In the genomic region with DNA sequence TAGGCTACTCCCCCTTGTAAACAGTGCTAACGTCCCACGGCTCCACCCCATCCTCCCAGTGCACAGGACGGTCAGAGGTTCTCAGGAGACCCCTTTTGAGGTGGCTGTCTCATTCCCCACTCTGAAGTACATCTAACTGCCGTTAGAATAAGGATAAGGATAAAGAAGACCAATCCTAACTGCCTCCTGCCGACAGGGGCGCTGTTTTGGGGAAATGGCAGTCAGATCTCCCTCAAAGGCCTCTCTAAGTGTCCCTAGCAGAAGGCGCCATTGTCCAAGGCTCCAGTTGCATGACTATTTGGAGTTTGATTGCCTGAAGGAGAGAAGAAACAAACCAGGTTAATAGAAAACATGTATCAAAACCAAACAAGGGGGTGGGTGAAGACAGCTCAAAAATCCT, we compare ENCODE assay signal across 22 cellular contexts. TPM values are rescaled to one million over a fixed set of nuclear protein-coding genes. Genes with fewer than 3 reads are reported as not detected.
DNase-seq lines count a peak whose midpoint lies in the region; ATAC-seq, FAIRE-seq and TF ChIP-seq lines count a peak whose summit lies in the region.
"Had no signal": no experiment of that assay in that cellular context is flagged by ENCODE, and none has a peak within 500 bp of the region (broad histone marks: within the 10 kb centered on the region; RNA-seq: fewer than 3 reads in every experiment).

No MANE protein-coding gene starts in this region.

- H3K27me3 ChIP-seq in SK-N-SH (ENCODE audit: insufficient read depth): no peaks in the 10 kb centered on the region; the same call in 1 of the 2 replicates
- H3K27me3 ChIP-seq in osteoblast (ENCODE audit: insufficient read depth, low read length): no peaks in the 10 kb centered on the region
- H3K27me3 ChIP-seq: spleen, upper lobe of left lung had no signal

- peak; percentile 37 for FAIRE-seq in GM19239 (lab: Jason Lieb, UNC)
- FAIRE-seq: A549, islet of Langerhans had no signal

- H3K4me1 ChIP-seq in SK-N-SH (ENCODE audit: control insufficient read depth in 1 of 2, insufficient read depth in 2 of 2, low read depth in 1 of 2, low read length in 1 of 2) (no peaks in the 10 kb centered on the region), osteoblast (ENCODE audit: insufficient read depth, low read length) (no peaks in the 10 kb centered on the region)
- H3K4me1 ChIP-seq: A549, prostate gland had no signal

- peaks cover 39% of the 10 kb centered on the region for H3K4me1 Mint-ChIP-seq in activated T-helper 17 cell treated with anti-CD3 and anti-CD28 coated beads, Interleukin-2, amount 50 U/mL, for 72 hours
- H3K4me1 Mint-ChIP-seq: brain had no signal

- H3K4me2 ChIP-seq in SK-N-SH (no peak overlapping the region), osteoblast (ENCODE audit: insufficient read depth, low read length) (no peak overlapping the region)
- H3K4me2 ChIP-seq: A549 had no signal

- H3K9ac ChIP-seq in SK-N-SH: no peak overlapping the region

- no peaks in the 10 kb centered on the region for H3K36me3 Mint-ChIP-seq in activated T-helper 17 cell treated with anti-CD3 and anti-CD28 coated beads, Interleukin-2, amount 50 U/mL, for 72 hours (ENCODE audit: low read depth)
- H3K36me3 Mint-ChIP-seq: natural killer cell had no signal

- H3K79me2 ChIP-seq in SK-N-SH (ENCODE audit: insufficient read depth): no peaks in the 10 kb centered on the region
- no peaks in the 10 kb centered on the region for H3K79me2 ChIP-seq in osteoblast (ENCODE audit: insufficient read depth, low read length)

- no peaks in the 10 kb centered on the region for H3K27me3 Mint-ChIP-seq in activated T-helper 17 cell treated with anti-CD3 and anti-CD28 coated beads, Interleukin-2, amount 50 U/mL, for 72 hours
- H3K27me3 Mint-ChIP-seq: brain had no signal

- H3K36me3 ChIP-seq in SK-N-SH (replicated peaks in 1 of 2; ENCODE audit: control insufficient read depth in 1 of 2, insufficient read depth in 2 of 2, low read length in 1 of 2) (no peaks in the 10 kb centered on the region), osteoblast (ENCODE audit: insufficient read depth, low read length) (no peaks in the 10 kb centered on the region)
- H3K36me3 ChIP-seq: prostate gland, spleen, upper lobe of left lung had no signal

- ATAC-seq in SK-N-SH treated with all-trans-retinoic acid at 6 μM for 48 hours (no peak), HG02840 (IDR thresholded peaks at IDR 0.05; ENCODE audit: low FRiP score, unreplicated experiment) (no peak)
- ATAC-seq in activated T-helper 17 cell treated with anti-CD3 and anti-CD28 coated beads, Interleukin-2, amount 50 U/mL, for 72 hours (replicated peaks): no peak
- ATAC-seq: natural killer cell had no signal

- DNase-seq in SK-N-SH (no peak), GM19239 (ENCODE audit: insufficient read length, low spot score) (no peak), osteoblast (ENCODE audit: insufficient read length, low spot score, missing footprints) (no peak), NCI-H2029 (lab: John Stamatoyannopoulos, UW) (no peak), HCEC 1CT (no peak)
- DNase-seq: activated CD4-positive, CD25-positive, alpha-beta regulatory T cell; activated naive CD4-positive, alpha-beta T cell treated with anti-CD3 and anti-CD28 coated beads, Interleukin-2, amount 10 ng/mL, durations not matched to agents 7 days and 5 days; natural killer cell; NCI-H2081; NCI-H524 treated with DMSO at 0.1 percent for 48 hours; spleen; stimulated activated naive CD4-positive, alpha-beta T cell; upper lobe of left lung had no signal

- POLR2A ChIA-PET in SK-N-SH (lab: Yijun Ruan, JAX): no interaction called here

- no peak overlapping the region for H3K4me3 Mint-ChIP-seq in activated T-helper 17 cell treated with anti-CD3 and anti-CD28 coated beads, Interleukin-2, amount 50 U/mL, for 72 hours
- H3K4me3 Mint-ChIP-seq: activated naive CD4-positive, alpha-beta T cell treated with anti-CD3 and anti-CD28 coated beads, Interleukin-2, amount 10 ng/mL, durations not matched to agents 7 days and 5 days; brain; natural killer cell had no signal

- peak; percentile 46 for TF ChIP-seq CTCF in SK-N-SH (IDR thresholded peaks at IDR 0.05)
- TF ChIP-seq CTCF in osteoblast (IDR thresholded peaks at IDR 0.05; ENCODE audit: extremely low read depth, low read depth, low read length): peak; percentile 13

- CTCF ChIA-PET in SK-N-SH (lab: Yijun Ruan, JAX): interaction anchor here (1.7 to 3.8 kb wide), 2 partner anchors 20 to 71 kb away, joined by 3 to 19 read pairs; no protein-coding TSS in a partner anchor

- WGBS in SK-N-SH (ENCODE audit: low lambda C conversion rate): 46% methylated on average over 7 of the region's 7 CpGs

- H3K27ac ChIP-seq in SK-N-SH (ENCODE audit: low read depth in 2 of 2, low read length in 1 of 2): no peak overlapping the region
- H3K27ac ChIP-seq in osteoblast (ENCODE audit: low read depth, low read length): no peak overlapping the region
- H3K27ac ChIP-seq: A549, prostate gland, upper lobe of left lung had no signal

- no peak overlapping the region for H3K4me3 ChIP-seq in SK-N-SH (ENCODE audit: low read depth in 2 of 2, low read length in 1 of 2)
- no peak overlapping the region for H3K4me3 ChIP-seq in osteoblast (ENCODE audit: insufficient read depth, low read length)
- H3K4me3 ChIP-seq: A549, lung, prostate gland, spleen, upper lobe of left lung had no signal

- H3F3A ChIP-seq in SK-N-SH (replicated peaks; ENCODE audit: insufficient read depth): no peaks in the 10 kb centered on the region

- no peak for TF ChIP-seq EP300 in SK-N-SH (IDR thresholded peaks at IDR 0.05; ENCODE audit: borderline replicate concordance in 1 of 2, low read depth in 1 of 2, low read length in 1 of 2)

- peaks cover 5% of the 10 kb centered on the region for H3K9me3 Mint-ChIP-seq in activated T-helper 17 cell treated with anti-CD3 and anti-CD28 coated beads, Interleukin-2, amount 50 U/mL, for 72 hours
- H3K9me3 Mint-ChIP-seq: natural killer cell had no signal

- H3K9me3 ChIP-seq in SK-N-SH (no peaks in the 10 kb centered on the region), osteoblast (ENCODE audit: low read depth, low read length) (no peaks in the 10 kb centered on the region)
- H3K9me3 ChIP-seq: A549, prostate gland, upper lobe of left lung had no signal

- peak overlapping the region; percentile 10 for H3K27ac Mint-ChIP-seq in activated T-helper 17 cell treated with anti-CD3 and anti-CD28 coated beads, Interleukin-2, amount 50 U/mL, for 72 hours
- H3K27ac Mint-ChIP-seq: activated naive CD4-positive, alpha-beta T cell treated with anti-CD3 and anti-CD28 coated beads, Interleukin-2, amount 10 ng/mL, durations not matched to agents 7 days and 5 days; brain; natural killer cell had no signal

- no peak overlapping the region for H2AFZ ChIP-seq in SK-N-SH (ENCODE audit: low read depth)
- H2AFZ ChIP-seq in osteoblast (ENCODE audit: low read length): no peak overlapping the region

- TF ChIP-seq RAD21 in SK-N-SH (IDR thresholded peaks at IDR 0.05; ENCODE audit: low read length): no peak

- H4K20me1 ChIP-seq in SK-N-SH (ENCODE audit: insufficient read depth): no peaks in the 10 kb centered on the region
- H4K20me1 ChIP-seq in osteoblast (ENCODE audit: insufficient read depth, low read length): no peaks in the 10 kb centered on the region

- no peaks in the 10 kb centered on the region for H3K9me2 ChIP-seq in SK-N-SH

TF ChIP-seq in SK-N-SH, 30 proteins besides CTCF, POLR2A, EP300 and RAD21 (continues in another document):
- TF ChIP-seq YY1 (IDR thresholded peaks at IDR 0.05; ENCODE audit: low read depth) (no peak), RXRA (IDR thresholded peaks at IDR 0.05; ENCODE audit: borderline replicate concordance, low read depth) (no peak), RCOR1 (IDR thresholded peaks at IDR 0.05; ENCODE audit: low read length) (no peak), SIN3A (IDR thresholded peaks at IDR 0.05; ENCODE audit: borderline replicate concordance, low read depth, low read length) (no peak), FOXM1 (IDR thresholded peaks at IDR 0.05; ENCODE audit: low read depth) (no peak), GABPA (IDR thresholded peaks at IDR 0.05; ENCODE audit: low read depth) (no peak), MXI1 (IDR thresholded peaks at IDR 0.05; ENCODE audit: low read depth, low read length) (no peak), NFIC (IDR thresholded peaks at IDR 0.05; ENCODE audit: borderline replicate concordance) (no peak)

TF ChIP-seq in SK-N-SH treated with all-trans-retinoic acid at 6 μM for 48 hours, 23 proteins besides CTCF, POLR2A, EP300 and RAD21 (continues in another document):
- TF ChIP-seq TCF4 (CRISPR knock-in tag; IDR thresholded peaks at IDR 0.05; ENCODE audit: borderline replicate concordance) (no peak), CSDC2 (CRISPR knock-in tag; IDR thresholded peaks at IDR 0.05) (no peak), SNAI2 (CRISPR knock-in tag; IDR thresholded peaks at IDR 0.05) (no peak), ZFP3 (CRISPR knock-in tag; IDR thresholded peaks at IDR 0.05) (no peak)
- TF ChIP-seq, protein P1, sequence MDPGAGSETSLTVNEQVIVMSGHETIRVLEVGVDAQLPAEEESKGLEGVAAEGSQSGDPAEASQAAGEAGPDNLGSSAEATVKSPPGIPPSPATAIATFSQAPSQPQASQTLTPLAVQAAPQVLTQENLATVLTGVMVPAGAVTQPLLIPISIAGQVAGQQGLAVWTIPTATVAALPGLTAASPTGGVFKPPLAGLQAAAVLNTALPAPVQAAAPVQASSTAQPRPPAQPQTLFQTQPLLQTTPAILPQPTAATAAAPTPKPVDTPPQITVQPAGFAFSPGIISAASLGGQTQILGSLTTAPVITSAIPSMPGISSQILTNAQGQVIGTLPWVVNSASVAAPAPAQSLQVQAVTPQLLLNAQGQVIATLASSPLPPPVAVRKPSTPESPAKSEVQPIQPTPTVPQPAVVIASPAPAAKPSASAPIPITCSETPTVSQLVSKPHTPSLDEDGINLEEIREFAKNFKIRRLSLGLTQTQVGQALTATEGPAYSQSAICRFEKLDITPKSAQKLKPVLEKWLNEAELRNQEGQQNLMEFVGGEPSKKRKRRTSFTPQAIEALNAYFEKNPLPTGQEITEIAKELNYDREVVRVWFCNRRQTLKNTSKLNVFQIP (CRISPR knock-in tag; IDR thresholded peaks at IDR 0.05; ENCODE audit: borderline replicate concordance, low read depth): no peak

RNA-seq across cellular contexts. Expression of gene KLRB1, which starts 29.1 kb away (rescaled TPM):
- not detected in 2 replicates for polyA plus RNA-seq in SK-N-SH (2012; rRNA removed)
- not detected in 2 replicates for polyA plus RNA-seq in SK-N-SH (2012; cell fraction: cytosol; rRNA removed)
- not detected in 2 replicates for polyA plus RNA-seq in SK-N-SH (2012; cell fraction: nucleus; rRNA removed)
- total RNA-seq in activated T-helper 17 cell treated with anti-CD3 and anti-CD28 coated beads, Interleukin-2, amount 50 U/mL, for 72 hours: 10 to 100 TPM in 1 of 2 donors, 1 to 10 TPM in 1; 6.8 to 11.6 TPM
- not detected in 2 replicates for total RNA-seq in osteoblast
- total RNA-seq: dermis microvascular lymphatic vessel endothelial cell had no signal
- polyA plus RNA-seq: A549 had no signal

RNA-seq across cellular contexts. Expression of gene CLEC2D, which starts 32.7 kb away (rescaled TPM):
- polyA plus RNA-seq in SK-N-SH (2012; rRNA removed): 0.81 and 1.5 TPM in 2 replicates
- polyA plus RNA-seq in SK-N-SH (2012; cell fraction: cytosol; rRNA removed): 0.55 and 0.68 TPM in 2 replicates
- 4.2 and 7.1 TPM in 2 replicates for polyA plus RNA-seq in SK-N-SH (2012; cell fraction: nucleus; rRNA removed)
- 100 to 1,000 TPM; 146 to 267 TPM for total RNA-seq in activated T-helper 17 cell treated with anti-CD3 and anti-CD28 coated beads, Interleukin-2, amount 50 U/mL, for 72 hours
- 9.4 TPM in 2 replicates for total RNA-seq in osteoblast

Comparison
In these comparisons a context has a peak if more than half of its experiments do, and no peak if none do; other contexts are left out.
1. RNA of gene CLEC2D, which starts 32.7 kb away (total RNA-seq): 146 to 267 TPM in activated T-helper 17 cell treated with anti-CD3 and anti-CD28 coated beads, Interleukin-2, amount 50 U/mL, for 72 hours; 9.4 TPM in osteoblast; every median in the first group is over 10 times any median in the second.